ENCODE assay signal across 1 cellular context in the genomic region with DNA sequence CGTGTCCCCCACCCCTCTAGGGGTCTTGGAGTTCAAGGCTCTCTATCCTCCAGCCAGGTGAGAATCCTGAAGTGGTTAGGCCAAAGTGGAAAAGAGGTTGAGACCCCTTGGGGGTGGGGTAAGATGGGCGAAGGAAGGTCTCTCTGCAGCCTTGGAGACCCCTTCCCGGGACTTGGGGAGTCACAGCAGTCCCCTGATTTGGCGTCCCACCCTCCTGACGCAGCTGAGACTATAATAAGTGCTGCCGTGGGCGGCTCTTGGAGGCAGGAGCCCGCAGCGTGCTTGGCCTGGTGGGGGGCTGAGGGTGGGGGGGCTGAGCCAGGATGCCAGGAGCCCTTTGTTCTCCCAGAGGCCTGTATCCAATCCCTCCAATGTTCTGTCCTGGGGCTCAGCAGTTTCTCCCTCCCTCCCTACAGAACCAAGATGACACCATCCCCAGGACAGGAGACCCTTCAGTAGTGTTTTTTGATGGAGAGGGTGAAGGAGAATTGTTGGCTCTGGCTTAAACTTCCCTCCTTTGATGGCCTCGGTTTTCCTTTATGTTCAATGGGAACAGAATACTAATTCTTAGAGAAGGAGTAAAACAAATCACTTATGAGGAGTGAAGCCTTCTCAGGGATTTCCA.
TF ChIP-seq lines count a peak whose summit lies in the region.

No MANE protein-coding gene starts in this region.

TF ChIP-seq in GM23338, 12 proteins besides CTCF, POLR2A, EP300 and RAD21:
- TF ChIP-seq EZH2 (IDR thresholded peaks at IDR 0.05; ENCODE audit: low read depth, unreplicated experiment) (no peak), JUNB (IDR thresholded peaks at IDR 0.05; ENCODE audit: unreplicated experiment) (no peak), ZNF114 (CRISPR knock-in tag; IDR thresholded peaks at IDR 0.05) (no peak), POLR2AphosphoS5 (IDR thresholded peaks at IDR 0.05; ENCODE audit: low read depth) (no peak), NANOG (IDR thresholded peaks at IDR 0.05; ENCODE audit: borderline replicate concordance) (no peak), CREB1 (CRISPR knock-in tag; IDR thresholded peaks at IDR 0.05; ENCODE audit: low read depth) (no peak), ZNF331 (CRISPR knock-in tag; IDR thresholded peaks at IDR 0.05; ENCODE audit: low read depth) (no peak), STAT1 (IDR thresholded peaks at IDR 0.05; ENCODE audit: unreplicated experiment) (no peak), EZH2phosphoT487 (IDR thresholded peaks at IDR 0.05; ENCODE audit: unreplicated experiment) (no peak)
- TF ChIP-seq, protein P1, sequence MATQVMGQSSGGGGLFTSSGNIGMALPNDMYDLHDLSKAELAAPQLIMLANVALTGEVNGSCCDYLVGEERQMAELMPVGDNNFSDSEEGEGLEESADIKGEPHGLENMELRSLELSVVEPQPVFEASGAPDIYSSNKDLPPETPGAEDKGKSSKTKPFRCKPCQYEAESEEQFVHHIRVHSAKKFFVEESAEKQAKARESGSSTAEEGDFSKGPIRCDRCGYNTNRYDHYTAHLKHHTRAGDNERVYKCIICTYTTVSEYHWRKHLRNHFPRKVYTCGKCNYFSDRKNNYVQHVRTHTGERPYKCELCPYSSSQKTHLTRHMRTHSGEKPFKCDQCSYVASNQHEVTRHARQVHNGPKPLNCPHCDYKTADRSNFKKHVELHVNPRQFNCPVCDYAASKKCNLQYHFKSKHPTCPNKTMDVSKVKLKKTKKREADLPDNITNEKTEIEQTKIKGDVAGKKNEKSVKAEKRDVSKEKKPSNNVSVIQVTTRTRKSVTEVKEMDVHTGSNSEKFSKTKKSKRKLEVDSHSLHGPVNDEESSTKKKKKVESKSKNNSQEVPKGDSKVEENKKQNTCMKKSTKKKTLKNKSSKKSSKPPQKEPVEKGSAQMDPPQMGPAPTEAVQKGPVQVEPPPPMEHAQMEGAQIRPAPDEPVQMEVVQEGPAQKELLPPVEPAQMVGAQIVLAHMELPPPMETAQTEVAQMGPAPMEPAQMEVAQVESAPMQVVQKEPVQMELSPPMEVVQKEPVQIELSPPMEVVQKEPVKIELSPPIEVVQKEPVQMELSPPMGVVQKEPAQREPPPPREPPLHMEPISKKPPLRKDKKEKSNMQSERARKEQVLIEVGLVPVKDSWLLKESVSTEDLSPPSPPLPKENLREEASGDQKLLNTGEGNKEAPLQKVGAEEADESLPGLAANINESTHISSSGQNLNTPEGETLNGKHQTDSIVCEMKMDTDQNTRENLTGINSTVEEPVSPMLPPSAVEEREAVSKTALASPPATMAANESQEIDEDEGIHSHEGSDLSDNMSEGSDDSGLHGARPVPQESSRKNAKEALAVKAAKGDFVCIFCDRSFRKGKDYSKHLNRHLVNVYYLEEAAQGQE (IDR thresholded peaks at IDR 0.05; ENCODE audit: unreplicated experiment) = no peak
- TF ChIP-seq, protein P2, sequence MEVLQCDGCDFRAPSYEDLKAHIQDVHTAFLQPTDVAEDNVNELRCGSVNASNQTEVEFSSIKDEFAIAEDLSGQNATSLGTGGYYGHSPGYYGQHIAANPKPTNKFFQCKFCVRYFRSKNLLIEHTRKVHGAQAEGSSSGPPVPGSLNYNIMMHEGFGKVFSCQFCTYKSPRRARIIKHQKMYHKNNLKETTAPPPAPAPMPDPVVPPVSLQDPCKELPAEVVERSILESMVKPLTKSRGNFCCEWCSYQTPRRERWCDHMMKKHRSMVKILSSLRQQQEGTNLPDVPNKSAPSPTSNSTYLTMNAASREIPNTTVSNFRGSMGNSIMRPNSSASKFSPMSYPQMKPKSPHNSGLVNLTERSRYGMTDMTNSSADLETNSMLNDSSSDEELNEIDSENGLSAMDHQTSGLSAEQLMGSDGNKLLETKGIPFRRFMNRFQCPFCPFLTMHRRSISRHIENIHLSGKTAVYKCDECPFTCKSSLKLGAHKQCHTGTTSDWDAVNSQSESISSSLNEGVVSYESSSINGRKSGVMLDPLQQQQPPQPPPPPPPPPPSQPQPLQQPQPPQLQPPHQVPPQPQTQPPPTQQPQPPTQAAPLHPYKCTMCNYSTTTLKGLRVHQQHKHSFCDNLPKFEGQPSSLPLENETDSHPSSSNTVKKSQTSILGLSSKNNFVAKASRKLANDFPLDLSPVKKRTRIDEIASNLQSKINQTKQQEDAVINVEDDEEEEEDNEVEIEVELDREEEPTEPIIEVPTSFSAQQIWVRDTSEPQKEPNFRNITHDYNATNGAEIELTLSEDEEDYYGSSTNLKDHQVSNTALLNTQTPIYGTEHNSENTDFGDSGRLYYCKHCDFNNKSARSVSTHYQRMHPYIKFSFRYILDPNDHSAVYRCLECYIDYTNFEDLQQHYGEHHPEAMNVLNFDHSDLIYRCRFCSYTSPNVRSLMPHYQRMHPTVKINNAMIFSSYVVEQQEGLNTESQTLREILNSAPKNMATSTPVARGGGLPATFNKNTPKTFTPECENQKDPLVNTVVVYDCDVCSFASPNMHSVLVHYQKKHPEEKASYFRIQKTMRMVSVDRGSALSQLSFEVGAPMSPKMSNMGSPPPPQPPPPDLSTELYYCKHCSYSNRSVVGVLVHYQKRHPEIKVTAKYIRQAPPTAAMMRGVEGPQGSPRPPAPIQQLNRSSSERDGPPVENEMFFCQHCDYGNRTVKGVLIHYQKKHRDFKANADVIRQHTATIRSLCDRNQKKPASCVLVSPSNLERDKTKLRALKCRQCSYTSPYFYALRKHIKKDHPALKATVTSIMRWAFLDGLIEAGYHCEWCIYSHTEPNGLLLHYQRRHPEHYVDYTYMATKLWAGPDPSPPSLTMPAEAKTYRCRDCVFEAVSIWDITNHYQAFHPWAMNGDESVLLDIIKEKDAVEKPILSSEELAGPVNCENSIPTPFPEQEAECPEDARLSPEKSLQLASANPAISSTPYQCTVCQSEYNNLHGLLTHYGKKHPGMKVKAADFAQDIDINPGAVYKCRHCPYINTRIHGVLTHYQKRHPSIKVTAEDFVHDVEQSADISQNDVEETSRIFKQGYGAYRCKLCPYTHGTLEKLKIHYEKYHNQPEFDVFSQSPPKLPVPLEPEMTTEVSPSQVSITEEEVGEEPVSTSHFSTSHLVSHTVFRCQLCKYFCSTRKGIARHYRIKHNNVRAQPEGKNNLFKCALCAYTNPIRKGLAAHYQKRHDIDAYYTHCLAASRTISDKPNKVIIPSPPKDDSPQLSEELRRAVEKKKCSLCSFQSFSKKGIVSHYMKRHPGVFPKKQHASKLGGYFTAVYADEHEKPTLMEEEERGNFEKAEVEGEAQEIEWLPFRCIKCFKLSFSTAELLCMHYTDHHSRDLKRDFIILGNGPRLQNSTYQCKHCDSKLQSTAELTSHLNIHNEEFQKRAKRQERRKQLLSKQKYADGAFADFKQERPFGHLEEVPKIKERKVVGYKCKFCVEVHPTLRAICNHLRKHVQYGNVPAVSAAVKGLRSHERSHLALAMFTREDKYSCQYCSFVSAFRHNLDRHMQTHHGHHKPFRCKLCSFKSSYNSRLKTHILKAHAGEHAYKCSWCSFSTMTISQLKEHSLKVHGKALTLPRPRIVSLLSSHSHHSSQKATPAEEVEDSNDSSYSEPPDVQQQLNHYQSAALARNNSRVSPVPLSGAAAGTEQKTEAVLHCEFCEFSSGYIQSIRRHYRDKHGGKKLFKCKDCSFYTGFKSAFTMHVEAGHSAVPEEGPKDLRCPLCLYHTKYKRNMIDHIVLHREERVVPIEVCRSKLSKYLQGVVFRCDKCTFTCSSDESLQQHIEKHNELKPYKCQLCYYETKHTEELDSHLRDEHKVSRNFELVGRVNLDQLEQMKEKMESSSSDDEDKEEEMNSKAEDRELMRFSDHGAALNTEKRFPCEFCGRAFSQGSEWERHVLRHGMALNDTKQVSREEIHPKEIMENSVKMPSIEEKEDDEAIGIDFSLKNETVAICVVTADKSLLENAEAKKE (CRISPR knock-in tag; IDR thresholded peaks at IDR 0.05) = no peak
- TF ChIP-seq, protein P3, sequence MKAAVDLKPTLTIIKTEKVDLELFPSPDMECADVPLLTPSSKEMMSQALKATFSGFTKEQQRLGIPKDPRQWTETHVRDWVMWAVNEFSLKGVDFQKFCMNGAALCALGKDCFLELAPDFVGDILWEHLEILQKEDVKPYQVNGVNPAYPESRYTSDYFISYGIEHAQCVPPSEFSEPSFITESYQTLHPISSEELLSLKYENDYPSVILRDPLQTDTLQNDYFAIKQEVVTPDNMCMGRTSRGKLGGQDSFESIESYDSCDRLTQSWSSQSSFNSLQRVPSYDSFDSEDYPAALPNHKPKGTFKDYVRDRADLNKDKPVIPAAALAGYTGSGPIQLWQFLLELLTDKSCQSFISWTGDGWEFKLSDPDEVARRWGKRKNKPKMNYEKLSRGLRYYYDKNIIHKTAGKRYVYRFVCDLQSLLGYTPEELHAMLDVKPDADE (IDR thresholded peaks at IDR 0.05) = no peak
